Comparison of ENCODE assay signal across 6 cellular contexts in the genomic region with DNA sequence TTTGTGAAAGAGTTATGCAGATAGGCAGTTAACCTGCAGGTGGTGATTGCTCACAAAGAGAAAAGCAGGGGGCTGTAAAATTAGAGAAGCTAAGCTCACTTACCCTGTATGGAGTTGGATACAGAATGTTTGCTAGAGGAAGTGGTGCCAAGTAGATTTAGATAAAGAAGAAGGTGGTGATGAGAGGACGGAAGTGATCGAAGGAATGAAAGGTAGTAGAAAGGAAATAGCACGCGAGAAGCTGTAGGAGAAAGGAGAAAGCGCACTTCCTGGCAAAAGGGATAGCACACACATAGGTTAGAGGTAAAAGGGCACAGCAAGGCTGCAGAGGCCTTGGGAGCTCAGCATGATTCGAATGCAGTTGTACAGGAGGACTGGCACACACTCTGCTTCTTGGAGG.
"Had no signal": no experiment of that assay in that cellular context is flagged by ENCODE, and none has a peak within 500 bp of the region (broad histone marks: within the 10 kb centered on the region; RNA-seq: fewer than 3 reads in every experiment).

No MANE protein-coding gene starts in this region.

- H3K9me3 Mint-ChIP-seq: stimulated activated naive B cell treated with anti-CD40 and anti-IgM and Interleukin-4, amounts not matched to agents 10 μg/mL and 1 μg/mL and 100 μg/mL, for 72 hours had no signal

- H3K27me3 Mint-ChIP-seq: stimulated activated naive B cell treated with anti-CD40 and anti-IgM and Interleukin-4, amounts not matched to agents 10 μg/mL and 1 μg/mL and 100 μg/mL, for 72 hours had no signal

- ATAC-seq: stimulated activated naive B cell treated with anti-CD40 and anti-IgM and Interleukin-4, amounts not matched to agents 10 μg/mL and 1 μg/mL and 100 μg/mL, for 72 hours had no signal

- H3K27ac Mint-ChIP-seq: stimulated activated naive B cell treated with anti-CD40 and anti-IgM and Interleukin-4, amounts not matched to agents 10 μg/mL and 1 μg/mL and 100 μg/mL, for 72 hours had no signal

- H3K36me3 Mint-ChIP-seq: stimulated activated naive B cell treated with anti-CD40 and anti-IgM and Interleukin-4, amounts not matched to agents 10 μg/mL and 1 μg/mL and 100 μg/mL, for 72 hours had no signal

- DNase-seq: hypothalamus; midbrain; posterior cingulate gyrus; SK-N-SH; stimulated activated naive B cell treated with anti-CD40 and anti-IgM and Interleukin-4, amounts not matched to agents 10 μg/mL and 1 μg/mL and 100 μg/mL, for 72 hours; transverse colon had no signal

- H3K4me3 Mint-ChIP-seq: stimulated activated naive B cell treated with anti-CD40 and anti-IgM and Interleukin-4, amounts not matched to agents 10 μg/mL and 1 μg/mL and 100 μg/mL, for 72 hours had no signal
